In the genomic region with DNA sequence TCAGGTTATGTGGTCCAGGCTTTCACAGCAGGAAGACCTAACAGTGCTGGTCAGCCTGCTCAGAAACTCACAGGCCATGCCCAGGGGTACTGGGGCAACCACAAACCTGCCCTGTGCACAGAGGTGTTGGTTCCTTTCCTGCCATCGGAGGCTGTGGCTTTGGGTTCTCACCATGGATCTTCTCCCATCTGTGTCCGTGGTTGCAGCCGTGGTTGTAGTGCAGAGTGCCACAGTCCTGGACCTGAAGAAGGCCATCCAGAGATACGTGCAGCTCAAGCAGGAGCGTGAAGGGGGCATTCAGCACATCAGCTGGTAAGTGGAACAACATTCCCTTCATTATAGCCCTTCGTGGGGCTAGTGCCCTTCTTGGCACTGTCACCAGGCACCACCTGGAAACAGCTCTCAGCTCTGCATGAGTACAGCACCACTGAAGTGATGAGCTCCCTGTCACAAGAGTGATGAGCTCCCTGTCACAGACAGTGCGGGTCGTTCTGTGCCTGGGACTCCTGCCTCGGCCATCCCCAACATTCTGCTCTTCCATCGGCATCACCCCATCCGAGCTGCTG, we compare ENCODE assay signal across 23 cellular contexts. TPM values are rescaled to one million over a fixed set of nuclear protein-coding genes. Genes with fewer than 3 reads are reported as not detected.
DNase-seq lines count a peak whose midpoint lies in the region; ATAC-seq, FAIRE-seq and TF ChIP-seq lines count a peak whose summit lies in the region.
"Had no signal": no experiment of that assay in that cellular context is flagged by ENCODE, and none has a peak within 500 bp of the region (broad histone marks: within the 10 kb centered on the region; RNA-seq: fewer than 3 reads in every experiment).

No MANE protein-coding gene starts in this region.

- 84 to 85% methylated on average over 11 of the region's 11 CpGs for WGBS in aorta, 2 donors

- H3K27me3 Mint-ChIP-seq in activated B cell treated with CpG ODN at 0.5 μM for 24 hours (no peaks in the 10 kb centered on the region), memory B cell (no peaks in the 10 kb centered on the region)
- H3K27me3 Mint-ChIP-seq: naive thymus-derived CD8-positive, alpha-beta T cell had no signal

- H3K4me3 ChIP-seq in right atrium auricular region (no peak overlapping the region), aorta (ENCODE audit: low read length in 2 of 2) (no peak overlapping the region)
- H3K4me3 ChIP-seq: gastrocnemius medialis, tibial nerve had no signal

- H3K36me3 Mint-ChIP-seq in activated B cell treated with CpG ODN at 0.5 μM for 24 hours (ENCODE audit: low read depth) (peaks cover 44% of the 10 kb centered on the region), memory B cell (peaks cover 14% of the 10 kb centered on the region)

- CTCF ChIA-PET in activated B cell treated with CpG ODN at 0.5 μM for 24 hours (lab: Charles Lee), result interaction anchor here (1.2 kb wide), 1 partner anchor 10 kb away, joined by 3 read pairs; no protein-coding TSS in a partner anchor

- H3K36me3 ChIP-seq in right atrium auricular region (peaks cover 53% of the 10 kb centered on the region), aorta (ENCODE audit: control insufficient read depth in 1 of 2, insufficient read depth in 2 of 2, low read length in 1 of 2) (peaks cover 0 to 6% of the 10 kb centered on the region in 2 donors)

- H3K27ac Mint-ChIP-seq in activated B cell treated with CpG ODN at 0.5 μM for 24 hours (no peak overlapping the region), memory B cell (no peak overlapping the region)

- H3K9me3 Mint-ChIP-seq in activated B cell treated with CpG ODN at 0.5 μM for 24 hours, result no peaks in the 10 kb centered on the region
- H3K9me3 Mint-ChIP-seq in memory B cell, result no peaks in the 10 kb centered on the region
- H3K9me3 Mint-ChIP-seq: naive thymus-derived CD8-positive, alpha-beta T cell had no signal

- DNase-seq in left cardiac atrium (peak; percentile 20), right atrium auricular region (ENCODE audit: low spot score) (no peak), activated B cell treated with CpG ODN at 0.5 μM for 24 hours (no peak), memory B cell (ENCODE audit: low spot score in 2 of 2) (no peak), aorta (peak; percentile 33 to 58), GM12892 (ENCODE audit: insufficient read length) (no peak), MV-4-11 (lab: John Stamatoyannopoulos, UW) (no peak)
- DNase-seq: activated gamma-delta T cell treated with Interleukin-2 at 50 U/mL for 16 hours; brain microvascular endothelial cell; dermis blood vessel endothelial cell; DMS153; naive thymus-derived CD8-positive, alpha-beta T cell; NCI-H1092; NCI-H2107; NCI-H526 treated with DMSO at 0.1 percent for 48 hours; PC-3; retina; stimulated activated CD4-positive, alpha-beta T cell treated with anti-CD3 and anti-CD28 coated beads, Interleukin-15, amount 100 ng/mL, for 24 hours; stimulated activated naive CD4-positive, alpha-beta T cell had no signal

- TF ChIP-seq CTCF in right atrium auricular region (IDR thresholded peaks at IDR 0.05) (no peak), activated B cell treated with CpG ODN at 0.5 μM for 24 hours (IDR thresholded peaks at IDR 0.05) (no peak)

- POLR2A ChIA-PET in activated B cell treated with CpG ODN at 0.5 μM for 24 hours (lab: Charles Lee), result interaction anchor here (0.6 to 1.6 kb wide), 2 partner anchors 38 to 179 kb away, joined by 3 to 9 read pairs; no protein-coding TSS in a partner anchor

- no peak for FAIRE-seq in GM12892 (lab: Jason Lieb, UNC)
- FAIRE-seq: TTC549 had no signal

- TF ChIP-seq POLR2A in GM12892 (IDR thresholded peaks at IDR 0.05; ENCODE audit: low read depth, low read length), result no peak

- intact Hi-C loops in left cardiac atrium (cut with DNase I) (no loop called here), activated B cell treated with CpG ODN at 0.5 μM for 24 hours (cut with micrococcal nuclease) (no loop called here), aorta (cut with DNase I) (no loop called here)

- H3K27me3 ChIP-seq in right atrium auricular region (no peaks in the 10 kb centered on the region), aorta (ENCODE audit: control insufficient read depth in 1 of 2, insufficient read depth in 2 of 2, low read length in 1 of 2) (no peaks in the 10 kb centered on the region)
- H3K27me3 ChIP-seq: brain microvascular endothelial cell, gastrocnemius medialis, tibial nerve had no signal

- no peak for ATAC-seq in left cardiac atrium
- ATAC-seq in activated B cell treated with CpG ODN at 0.5 μM for 24 hours (ENCODE audit: low read depth), result no peak
- ATAC-seq in memory B cell (ENCODE audit: low read depth), result no peak
- ATAC-seq in aorta (ENCODE audit: low FRiP score), result no peak
- ATAC-seq: gastrocnemius medialis; naive thymus-derived CD8-positive, alpha-beta T cell; PC-3 had no signal

- H3K9me3 ChIP-seq in right atrium auricular region (no peaks in the 10 kb centered on the region), aorta (ENCODE audit: control insufficient read depth, low read length) (no peaks in the 10 kb centered on the region)
- H3K9me3 ChIP-seq: gastrocnemius medialis, tibial nerve had no signal

- H3K4me1 ChIP-seq in right atrium auricular region (peaks cover 0 to 16% of the 10 kb centered on the region in 2 donors), aorta (ENCODE audit: control insufficient read depth in 1 of 2, insufficient read depth in 2 of 2, low read length in 2 of 2) (no peaks in the 10 kb centered on the region)

- H3K4me3 Mint-ChIP-seq in activated B cell treated with CpG ODN at 0.5 μM for 24 hours (peak overlapping the region; percentile 32), memory B cell (peak overlapping the region; percentile 46)

- H3K4me1 Mint-ChIP-seq in activated B cell treated with CpG ODN at 0.5 μM for 24 hours (peaks cover 26% of the 10 kb centered on the region), memory B cell (peaks cover 11% of the 10 kb centered on the region)

- no peak overlapping the region for H3K27ac ChIP-seq in right atrium auricular region
- H3K27ac ChIP-seq in aorta (ENCODE audit: low read depth in 1 of 2, low read length in 2 of 2), result no peak overlapping the region
- H3K27ac ChIP-seq: brain microvascular endothelial cell, epithelial cell of prostate, gastrocnemius medialis, tibial nerve had no signal

RNA-seq across cellular contexts. Expression of gene SNRNP25, which starts 2.0 kb away (rescaled TPM):
- total RNA-seq in left cardiac atrium (10 to 100 TPM; 54.7 to 56.9 TPM), right atrium auricular region (10 to 100 TPM; 47.1 to 78.3 TPM), activated B cell treated with CpG ODN at 0.5 μM for 24 hours (34.9 and 36.6 TPM in 2 replicates), aorta (10 to 100 TPM; 10.7 to 11.1 TPM)
- 10 to 100 TPM; 18.5 to 32.2 TPM for polyA plus RNA-seq in aorta
- polyA plus RNA-seq in GM12892 (2012; ENCODE audit: missing spikeins), result 70.2 TPM

RNA-seq across cellular contexts. Expression of gene POLR3K, which starts 2.2 kb away (rescaled TPM):
- total RNA-seq in left cardiac atrium, result 10 to 100 TPM; 11.4 to 11.7 TPM
- total RNA-seq in right atrium auricular region, result 1 to 10 TPM; 4.0 TPM
- total RNA-seq in activated B cell treated with CpG ODN at 0.5 μM for 24 hours, result 26.5 and 30.6 TPM in 2 replicates
- 1 to 10 TPM; 6.0 to 6.1 TPM for total RNA-seq in aorta
- polyA plus RNA-seq in aorta, result 10 to 100 TPM in 1 of 2 donors, 1 to 10 TPM in 1; 8.5 to 10.9 TPM
- polyA plus RNA-seq in GM12892 (2012; ENCODE audit: missing spikeins), result 55.9 TPM

RNA-seq across cellular contexts. Expression of gene RHBDF1, which starts 16.8 kb away (rescaled TPM):
- total RNA-seq in left cardiac atrium, result 10 to 100 TPM; 15.5 to 22.1 TPM
- 10 to 100 TPM; 12.0 to 25.4 TPM for total RNA-seq in right atrium auricular region
- 0.67 and 1.3 TPM in 2 replicates for total RNA-seq in activated B cell treated with CpG ODN at 0.5 μM for 24 hours
- total RNA-seq in aorta, result 10 to 100 TPM; 79.2 to 91.0 TPM
- 100 to 1,000 TPM in 1 of 2 donors, 10 to 100 TPM in 1; 23.7 to 215 TPM for polyA plus RNA-seq in aorta
- polyA plus RNA-seq in GM12892 (2012; ENCODE audit: missing spikeins), result 1.5 TPM
- total RNA-seq: naive thymus-derived CD8-positive, alpha-beta T cell had no signal

RNA-seq across cellular contexts. Expression of gene MPG, which starts 22.4 kb away (rescaled TPM):
- total RNA-seq in left cardiac atrium (10 to 100 TPM; 29.9 to 40.2 TPM), right atrium auricular region (10 to 100 TPM; 47.7 to 84.0 TPM), activated B cell treated with CpG ODN at 0.5 μM for 24 hours (51.7 and 53.6 TPM in 2 replicates), aorta (10 to 100 TPM; 56.2 to 59.5 TPM)
- polyA plus RNA-seq in aorta, result 100 to 1,000 TPM in 1 of 2 donors, 10 to 100 TPM in 1; 88.7 to 213 TPM
- polyA plus RNA-seq in GM12892 (2012; ENCODE audit: missing spikeins), result 33.2 TPM

Comparison
In these comparisons a context has a peak if more than half of its experiments do, and no peak if none do; other contexts are left out.
1. DNase-seq: peak in left cardiac atrium (single experiment) and aorta (2 of 2); none in right atrium auricular region (single experiment), activated B cell treated with CpG ODN at 0.5 μM for 24 hours (single experiment), memory B cell (0 of 2), GM12892 (single experiment) and MV-4-11 (single experiment).